In the genomic region with DNA sequence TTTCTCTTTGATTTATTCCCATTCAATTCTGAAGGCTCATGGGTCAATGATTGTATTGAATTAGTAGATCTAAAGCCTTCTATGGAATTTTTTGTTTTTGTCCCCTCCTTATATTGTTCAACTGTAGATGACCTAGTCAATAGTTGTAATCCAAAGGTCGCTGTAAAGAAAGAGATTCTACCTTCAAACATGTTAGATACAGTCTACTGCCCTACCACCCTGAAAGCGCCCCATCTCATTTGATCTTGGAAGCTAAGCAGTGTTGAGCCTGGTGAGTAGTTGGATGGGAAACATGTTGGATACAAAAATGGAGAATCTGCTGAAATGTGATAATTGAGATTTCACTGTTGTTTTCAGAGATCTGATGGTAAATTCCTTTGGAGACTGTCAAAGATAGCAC, we compare ENCODE assay signal across 19 cellular contexts.
DNase-seq lines count a peak whose midpoint lies in the region; ATAC-seq, FAIRE-seq and TF ChIP-seq lines count a peak whose summit lies in the region.
"Had no signal": no experiment of that assay in that cellular context is flagged by ENCODE, and none has a peak within 500 bp of the region (broad histone marks: within the 10 kb centered on the region; RNA-seq: fewer than 3 reads in every experiment).

No MANE protein-coding gene starts in this region.

- TF ChIP-seq CTCF in KMS-11 (conservative IDR thresholded peaks at IDR 0.05; ENCODE audit: low read depth, low read length) (no peak), ascending aorta (IDR thresholded peaks at IDR 0.05) (no peak), gastroesophageal sphincter (IDR thresholded peaks at IDR 0.05) (no peak), endodermal cell (conservative IDR thresholded peaks at IDR 0.05) (no peak)

- H3K4me1 Mint-ChIP-seq in endodermal cell = no peaks in the 10 kb centered on the region
- H3K4me1 Mint-ChIP-seq: CD4-positive, alpha-beta memory T cell had no signal

- TF ChIP-seq EP300 in gastroesophageal sphincter (IDR thresholded peaks at IDR 0.05) = no peak

- ATAC-seq in gastroesophageal sphincter (no peak), HG03432 (IDR thresholded peaks at IDR 0.05; ENCODE audit: unreplicated experiment) (no peak)

- TF ChIP-seq POLR2A in gastroesophageal sphincter (IDR thresholded peaks at IDR 0.05) = no peak

- H3K79me2 ChIP-seq in KMS-11 (ENCODE audit: insufficient read depth, low read depth) = no peaks in the 10 kb centered on the region

- H3K9ac ChIP-seq in KMS-11 = no peak overlapping the region
- no peak overlapping the region for H3K9ac ChIP-seq in endodermal cell (ENCODE audit: extremely low read depth, low read length, poor library complexity, severe bottlenecking)
- H3K9ac ChIP-seq: GM23248 had no signal

- H3K36me3 ChIP-seq in KMS-11 (ENCODE audit: insufficient read depth) (no peaks in the 10 kb centered on the region), ascending aorta (no peaks in the 10 kb centered on the region), gastroesophageal sphincter (no peaks in the 10 kb centered on the region), endodermal cell (ENCODE audit: control insufficient read depth, insufficient read depth, low read length) (no peaks in the 10 kb centered on the region)

- no peak overlapping the region for H3K27ac Mint-ChIP-seq in endodermal cell
- H3K27ac Mint-ChIP-seq: CD4-positive, alpha-beta memory T cell had no signal

- H3K9me3 Mint-ChIP-seq in endodermal cell = no peaks in the 10 kb centered on the region
- H3K9me3 Mint-ChIP-seq: CD4-positive, alpha-beta memory T cell had no signal

- H3K36me3 Mint-ChIP-seq in endodermal cell (ENCODE audit: low read depth) = no peaks in the 10 kb centered on the region
- H3K36me3 Mint-ChIP-seq: CD4-positive, alpha-beta memory T cell had no signal

- WGBS in gastroesophageal sphincter (ENCODE audit: low coverage in 1 of 2), 2 donors = 92 to 100% methylated on average over 2 of the region's 2 CpGs
- 100% methylated on average over 1 to 2 of the region's 2 CpGs for WGBS in endodermal cell (ENCODE audit: insufficient coverage in 1 of 2, insufficient read length in 1 of 2), 2 experiments

- H2AFZ ChIP-seq in KMS-11 (ENCODE audit: low read depth) = no peak overlapping the region
- H2AFZ ChIP-seq: GM23248 had no signal

- H3K9me3 ChIP-seq in ascending aorta (no peaks in the 10 kb centered on the region), gastroesophageal sphincter (no peaks in the 10 kb centered on the region), endodermal cell (ENCODE audit: control insufficient read depth, low read length) (no peaks in the 10 kb centered on the region)

- no peak for DNase-seq in GM18507 (ENCODE audit: extremely low spot score, insufficient read length, low read depth)
- DNase-seq in ascending aorta (ENCODE audit: low spot score in 2 of 2) = no peak
- DNase-seq in endodermal cell = no peak
- DNase-seq: C1 segment of cervical spinal cord; Calu3; CD4-positive, alpha-beta memory T cell; COR-L47; DMS53; DMS79 treated with DMSO at 0.1 percent for 48 hours; GF-D8; GM23248; H7; HCEC 1CT had no signal

- H3K27ac ChIP-seq in KMS-11 (peak overlapping the region; percentile 15; the same call in 1 of the 2 replicates), ascending aorta (peak overlapping the region; percentile 9 to 60), gastroesophageal sphincter (no peak overlapping the region), endodermal cell (ENCODE audit: low read depth, low read length) (no peak overlapping the region)
- H3K27ac ChIP-seq: GM23248 had no signal

- intact Hi-C loops in ascending aorta (cut with DNase I) = no loop called here

- H3K27me3 ChIP-seq in KMS-11 (ENCODE audit: insufficient read depth, low read depth) = no peaks in the 10 kb centered on the region
- H3K27me3 ChIP-seq in ascending aorta = no peaks in the 10 kb centered on the region
- no peaks in the 10 kb centered on the region for H3K27me3 ChIP-seq in gastroesophageal sphincter
- no peaks in the 10 kb centered on the region for H3K27me3 ChIP-seq in endodermal cell (ENCODE audit: control insufficient read depth, insufficient read depth, low read length, poor library complexity, severe bottlenecking)

- peak; percentile 18 for FAIRE-seq in GM18507 (lab: Jason Lieb, UNC)
- FAIRE-seq: GM12891, GM19239, H1 had no signal

- H3K27me3 Mint-ChIP-seq in endodermal cell (ENCODE audit: insufficient read depth) = no peaks in the 10 kb centered on the region

- H3K4me1 ChIP-seq in KMS-11 (ENCODE audit: low read depth, poor library complexity, severe bottlenecking) (peaks cover 22% of the 10 kb centered on the region), ascending aorta (peaks cover 3 to 9% of the 10 kb centered on the region in 2 donors), gastroesophageal sphincter (peaks cover 0 to 39% (median 12%) of the 10 kb centered on the region in 3 donors), endodermal cell (ENCODE audit: control insufficient read depth, insufficient read depth, low read length) (no peaks in the 10 kb centered on the region)

- no peak overlapping the region for H3K4me3 Mint-ChIP-seq in endodermal cell

- peak overlapping the region; percentile 33 for H3K4me2 ChIP-seq in KMS-11

- H3K4me3 ChIP-seq in KMS-11 (IDR thresholded peaks at IDR 0.05; ENCODE audit: insufficient read depth, low read depth, low read length) (no peak overlapping the region), ascending aorta (no peak overlapping the region), gastroesophageal sphincter (no peak overlapping the region), endodermal cell (ENCODE audit: low read length) (no peak overlapping the region)
- H3K4me3 ChIP-seq: GM23248 had no signal

- H4K20me1 ChIP-seq in KMS-11 (ENCODE audit: insufficient read depth) = no peaks in the 10 kb centered on the region

Comparison
In these comparisons a context has a peak if more than half of its experiments do, and no peak if none do; other contexts are left out.
1. H3K27ac ChIP-seq: peak in KMS-11 (single experiment) and ascending aorta (2 of 2); none in gastroesophageal sphincter (0 of 4) and endodermal cell (single experiment).